8 cellular contexts compared by ENCODE assay signal in the genomic region with DNA sequence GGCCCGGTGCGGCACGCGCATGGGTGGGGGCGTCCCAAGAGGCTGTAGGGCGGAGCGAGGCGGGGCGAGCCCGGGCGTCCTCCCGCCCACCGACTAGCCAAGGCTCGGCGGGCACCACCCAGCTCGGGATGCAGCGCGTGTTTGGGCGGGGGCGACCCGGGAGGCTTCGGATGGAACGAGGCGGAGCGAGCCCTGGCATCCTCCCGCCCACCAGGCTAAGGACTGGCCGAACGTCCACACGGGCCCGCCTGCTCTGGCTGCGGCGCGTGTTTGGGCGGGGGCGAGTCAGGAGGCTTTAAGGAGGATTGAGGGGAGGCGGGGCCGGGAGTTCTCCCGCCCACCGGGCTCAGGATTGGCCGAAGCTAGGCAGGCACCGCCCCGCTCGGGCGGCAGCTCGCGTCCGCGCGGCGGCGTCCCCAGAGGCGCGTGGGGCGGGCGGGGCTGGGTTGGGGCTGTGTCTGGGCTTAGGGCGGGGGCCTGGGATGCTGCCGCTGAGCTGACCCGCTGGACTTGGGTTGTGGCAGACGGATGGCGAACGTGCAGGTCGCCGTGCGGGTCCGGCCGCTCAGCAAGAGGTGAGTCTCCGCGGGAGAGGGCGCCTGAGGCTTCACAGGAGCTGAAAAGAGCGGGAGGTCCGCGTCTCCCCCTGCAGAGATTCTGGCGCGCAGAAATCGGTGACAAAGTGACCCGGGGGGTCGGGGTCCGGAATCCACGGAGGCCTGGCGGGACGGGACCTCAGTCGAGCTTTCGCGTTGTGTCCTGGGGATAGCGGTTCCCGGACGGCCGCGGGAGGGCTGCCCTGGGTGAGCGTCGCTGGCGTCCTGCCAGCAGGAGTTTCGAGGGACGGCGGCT. TPM values are rescaled to one million over a fixed set of nuclear protein-coding genes. Genes with fewer than 3 reads are reported as not detected.
DNase-seq lines count a peak whose midpoint lies in the region; ATAC-seq and TF ChIP-seq lines count a peak whose summit lies in the region.

A gene (plus strand): TSS at position 419 of the 852 bp plus-strand sequence. CDS start 110 bp downstream, at position 529.

- H3K9me3 ChIP-seq in T-helper 17 cell (ENCODE audit: control insufficient read depth, low read length, poor library complexity, severe bottlenecking), result no peaks in the 10 kb centered on the region
- H3K9me3 ChIP-seq in right atrium auricular region, result no peaks in the 10 kb centered on the region
- no peaks in the 10 kb centered on the region for H3K9me3 ChIP-seq in psoas muscle

- H3K4me3 Mint-ChIP-seq in T-helper 17 cell, result peak within 1 kb of the TSS; percentile 92

- peak within 1 kb of the TSS; percentile 68 for H3K27ac Mint-ChIP-seq in T-helper 17 cell

- ATAC-seq in GM18502 (IDR thresholded peaks at IDR 0.05; ENCODE audit: poor library complexity, unreplicated experiment), result peak; percentile 89
- peak; percentile 89 for ATAC-seq in HG02943 (IDR thresholded peaks at IDR 0.05; ENCODE audit: low read depth, unreplicated experiment)
- peak; percentile 94 for ATAC-seq in T-helper 17 cell
- ATAC-seq in psoas muscle, result peak; percentile 97 to 98 (median 98)

- H3K36me3 ChIP-seq in right atrium auricular region (no peaks in the 10 kb centered on the region), psoas muscle (ENCODE audit: insufficient read depth in 1 of 2, low read depth in 1 of 2) (no peaks in the 10 kb centered on the region), urinary bladder (ENCODE audit: insufficient read depth) (no peaks in the 10 kb centered on the region)

- H3K27ac ChIP-seq in angular gyrus (ENCODE audit: low read depth, low read length) (peak within 1 kb of the TSS; percentile 73), right atrium auricular region (peak within 1 kb of the TSS; percentile 94 to 95), psoas muscle (peak within 1 kb of the TSS; percentile 73), urinary bladder (ENCODE audit: low read depth) (peak within 1 kb of the TSS; percentile 87)

- 0 to 1% (median 0%) methylated on average over 71 to 95 of the region's 95 CpGs for WGBS in psoas muscle, 3 donors
- under 1% methylated on average over 95 of the region's 95 CpGs for WGBS in urinary bladder

- intact Hi-C loops in psoas muscle (cut with DNase I), result no loop called here

- H3K4me1 ChIP-seq in right atrium auricular region (peaks cover 0 to 45% of the 10 kb centered on the region in 2 donors), psoas muscle (peaks cover 7% of the 10 kb centered on the region), urinary bladder (ENCODE audit: insufficient read depth) (no peaks in the 10 kb centered on the region)

- TF ChIP-seq CTCF in right atrium auricular region (IDR thresholded peaks at IDR 0.05) (no peak), psoas muscle (IDR thresholded peaks at IDR 0.05) (no peak)

- H3K4me1 Mint-ChIP-seq in T-helper 17 cell, result peaks cover 11% of the 10 kb centered on the region

- H3K4me3 ChIP-seq in right atrium auricular region (peak within 1 kb of the TSS; percentile 70 to 91), psoas muscle (peak within 1 kb of the TSS; percentile 90), urinary bladder (ENCODE audit: low read depth, low read length) (peak within 1 kb of the TSS; percentile 79)

- H3K27me3 Mint-ChIP-seq in T-helper 17 cell, result peaks cover 10% of the 10 kb centered on the region

- H3K36me3 Mint-ChIP-seq in T-helper 17 cell (ENCODE audit: low read depth), result peaks cover 3% of the 10 kb centered on the region

- H3K27me3 ChIP-seq in right atrium auricular region (no peaks in the 10 kb centered on the region), psoas muscle (ENCODE audit: insufficient read depth in 3 of 3, low read length in 2 of 3) (peaks cover 0 to 5% (median 0%) of the 10 kb centered on the region in 3 donors)

- DNase-seq in NCI-H187 (lab: John Stamatoyannopoulos, UW) (peak; percentile 90 to 91), T-helper 17 cell (peak; percentile 82 to 92 (median 90)), right atrium auricular region (ENCODE audit: low spot score) (peak; percentile 97), psoas muscle (peak; percentile 99)

RNA-seq across cellular contexts. Expression of the gene that starts here (rescaled TPM):
- 1 to 10 TPM; 4.1 to 5.9 TPM for total RNA-seq in T-helper 17 cell
- total RNA-seq in right atrium auricular region, result 1 to 10 TPM; 8.3 to 8.8 TPM
- 1 to 10 TPM; 1.6 to 4.1 (median 2.0) TPM for total RNA-seq in psoas muscle
- polyA plus RNA-seq in psoas muscle, result 1 to 10 TPM in 2 of 3 donors, under 1 TPM in 1; 0.65 to 1.7 (median 1.3) TPM
- total RNA-seq in urinary bladder, result 46.3 TPM
- polyA plus RNA-seq in urinary bladder, result 11.1 TPM

Comparison
In these comparisons a context has a peak if more than half of its experiments do, and no peak if none do; other contexts are left out.
1. Peak in every context shown above with its lines: DNase-seq, ATAC-seq, H3K4me3 ChIP-seq and H3K27ac ChIP-seq.